In the genomic region with DNA sequence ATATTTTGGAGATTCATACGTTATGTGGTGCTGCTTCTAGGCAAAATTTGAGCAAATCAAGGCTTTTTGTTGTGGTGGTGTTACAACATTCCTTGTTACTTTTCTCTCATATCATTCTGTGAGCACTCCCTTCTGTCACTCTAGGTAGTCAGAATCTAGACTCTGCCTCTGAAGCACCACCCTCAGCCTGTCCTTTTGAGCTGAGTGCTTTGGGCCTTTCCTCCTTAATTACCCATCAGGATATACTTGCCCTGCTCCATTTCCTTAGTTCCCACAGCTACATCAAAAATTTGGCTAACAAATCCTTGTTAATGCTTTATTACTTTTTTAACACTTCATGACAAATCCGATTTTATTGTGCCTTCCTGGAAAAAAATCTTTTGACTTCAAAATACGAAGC, we compare ENCODE assay signal across 16 cellular contexts.
DNase-seq lines count a peak whose midpoint lies in the region; ATAC-seq, FAIRE-seq and TF ChIP-seq lines count a peak whose summit lies in the region.
"Had no signal": no experiment of that assay in that cellular context is flagged by ENCODE, and none has a peak within 500 bp of the region (broad histone marks: within the 10 kb centered on the region; RNA-seq: fewer than 3 reads in every experiment).

No MANE protein-coding gene starts in this region.

- TF ChIP-seq POLR2A in erythroblast (IDR thresholded peaks at IDR 0.05; ENCODE audit: low read length), result no peak

- intact Hi-C loops in left ventricle myocardium superior (cut with micrococcal nuclease), result no loop called here
- intact Hi-C loops in cardiac septum (cut with DNase I), result no loop called here

- no peak for DNase-seq in left ventricle myocardium superior
- no peak for DNase-seq in cardiac septum (ENCODE audit: low spot score)
- DNase-seq in NCI-H526 treated with DMSO at 0.1 percent for 48 hours (lab: John Stamatoyannopoulos, UW), result peak; percentile 60
- DNase-seq in keratinocyte (ENCODE audit: low read depth, low spot score), result no peak
- DNase-seq in NCI-H524 treated with DMSO at 0.1 percent for 48 hours (lab: John Stamatoyannopoulos, UW), result no peak
- DNase-seq in erythroblast (lab: John Stamatoyannopoulos, UW), result no peak
- DNase-seq: CD4-positive, CD25-positive, alpha-beta regulatory T cell; DMS 273 treated with DMSO at 0.1 percent for 48 hours; HCEC 1CT; HFFc6 had no signal

- H2AFZ ChIP-seq in keratinocyte (ENCODE audit: control insufficient read depth, low read length), result no peak overlapping the region

- no peaks in the 10 kb centered on the region for H3K4me1 ChIP-seq in keratinocyte (ENCODE audit: control insufficient read depth, extremely low read depth, insufficient read depth, low read length)
- H3K4me1 ChIP-seq: A549; BLaER1 treated with 17β-estradiol and CSF1 and Interleukin-3, amounts not matched to agents 10 nM and 100 nM had no signal

- H3K4me2 ChIP-seq in keratinocyte (ENCODE audit: control insufficient read depth, extremely low read depth, insufficient read depth, low read depth, low read length), result no peak overlapping the region
- H3K4me2 ChIP-seq: A549; BLaER1 treated with 17β-estradiol and CSF1 and Interleukin-3, amounts not matched to agents 10 nM and 100 nM had no signal

- H3K27ac ChIP-seq in keratinocyte (ENCODE audit: control insufficient read depth, insufficient read depth, low read length), result no peak overlapping the region
- H3K27ac ChIP-seq: A549; BLaER1 treated with 17β-estradiol and CSF1 and Interleukin-3, amounts not matched to agents 10 nM and 100 nM; HL-60 had no signal

- no peaks in the 10 kb centered on the region for H3K27me3 ChIP-seq in keratinocyte (ENCODE audit: control insufficient read depth, extremely low read depth, insufficient read depth, low read length)
- H3K27me3 ChIP-seq: BLaER1 treated with 17β-estradiol and CSF1 and Interleukin-3, amounts not matched to agents 10 nM and 100 nM had no signal

- H3K79me2 ChIP-seq in keratinocyte (ENCODE audit: control insufficient read depth, insufficient read depth, low read length), result no peaks in the 10 kb centered on the region

- no peak overlapping the region for H3K4me3 ChIP-seq in keratinocyte (ENCODE audit: control insufficient read depth in 2 of 3, extremely low read depth in 1 of 3, insufficient read depth in 2 of 3, low read depth in 1 of 3, low read length in 3 of 3)
- H3K4me3 ChIP-seq: A549; BLaER1 treated with 17β-estradiol and CSF1 and Interleukin-3, amounts not matched to agents 10 nM and 100 nM had no signal

- H3K36me3 ChIP-seq in keratinocyte (ENCODE audit: control insufficient read depth in 2 of 2, extremely low read depth in 1 of 2, insufficient read depth in 2 of 2, low read length in 2 of 2), result no peaks in the 10 kb centered on the region
- H3K36me3 ChIP-seq: BLaER1 treated with 17β-estradiol and CSF1 and Interleukin-3, amounts not matched to agents 10 nM and 100 nM had no signal

- TF ChIP-seq CTCF in keratinocyte (optimal IDR thresholded peaks at IDR 0.05 in 1 of 3, IDR thresholded peaks at IDR 0.05 in 1 of 3, conservative IDR thresholded peaks at IDR 0.05 in 1 of 3; ENCODE audit: extremely low read depth in 1 of 3, insufficient read depth in 2 of 3, low read length in 3 of 3), result no peak

- FAIRE-seq in keratinocyte (lab: Jason Lieb, UNC), result peak; percentile 29
- FAIRE-seq: A549, GM12892, H1 had no signal

- ATAC-seq in left ventricle myocardium superior (peak; percentile 50), HG02642 (IDR thresholded peaks at IDR 0.05; ENCODE audit: poor library complexity, unreplicated experiment) (no peak)
- ATAC-seq: A549 had no signal

- H3K9me1 ChIP-seq in keratinocyte (ENCODE audit: control insufficient read depth, extremely low read depth, insufficient read depth, low read length), result no peaks in the 10 kb centered on the region

- H3K9ac ChIP-seq in keratinocyte (ENCODE audit: control insufficient read depth, extremely low read depth, insufficient read depth, low read length), result no peak overlapping the region
- H3K9ac ChIP-seq: BLaER1 treated with 17β-estradiol and CSF1 and Interleukin-3, amounts not matched to agents 10 nM and 100 nM had no signal

- dilution Hi-C loops in keratinocyte (cut with MboI; ENCODE audit: extremely low pct_ligation_motif_present, low sequenced_read_pairs), result no loop called here

- no peaks in the 10 kb centered on the region for H3K9me3 ChIP-seq in keratinocyte (ENCODE audit: control insufficient read depth, low read depth, low read length)

- no peaks in the 10 kb centered on the region for H4K20me1 ChIP-seq in keratinocyte (ENCODE audit: control insufficient read depth, extremely low read depth, insufficient read depth, low read length)
- H4K20me1 ChIP-seq: BLaER1 treated with 17β-estradiol and CSF1 and Interleukin-3, amounts not matched to agents 10 nM and 100 nM had no signal
